ENCODE assay signal across 9 cellular contexts in genomic region chrX:85084770-85085393, GRCh38.
DNase-seq lines count a peak whose midpoint lies in the region; ATAC-seq, FAIRE-seq and TF ChIP-seq lines count a peak whose summit lies in the region.
"Had no signal": no experiment of that assay in that cellular context is flagged by ENCODE, and none has a peak within 500 bp of the region (broad histone marks: within the 10 kb centered on the region; RNA-seq: fewer than 3 reads in every experiment).

No MANE protein-coding gene starts in this region.

- H3K9me3 ChIP-seq in OCI-LY7 (ENCODE audit: low read length) (no peaks in the 10 kb centered on the region), endodermal cell (ENCODE audit: control insufficient read depth, low read length) (no peaks in the 10 kb centered on the region)
- H3K9me3 ChIP-seq: SJCRH30 had no signal

- H3K27me3 Mint-ChIP-seq in endodermal cell (ENCODE audit: insufficient read depth), result no peaks in the 10 kb centered on the region
- H3K27me3 Mint-ChIP-seq in natural killer cell treated with Interleukin-12 subunit alpha and Interleukin-12 subunit beta and Interleukin-15 and Interleukin-18, amount 100 ng/mL, for 72 hours, result peaks cover 0 to 2% of the 10 kb centered on the region in 2 donors

- no peaks in the 10 kb centered on the region for H3K4me1 Mint-ChIP-seq in endodermal cell
- H3K4me1 Mint-ChIP-seq in natural killer cell treated with Interleukin-12 subunit alpha and Interleukin-12 subunit beta and Interleukin-15 and Interleukin-18, amount 100 ng/mL, for 72 hours (ENCODE audit: low read depth in 2 of 2), result no peaks in the 10 kb centered on the region

- H3K27me3 ChIP-seq in BJ (ENCODE audit: control insufficient read depth, insufficient read depth, low read length) (no peaks in the 10 kb centered on the region), endodermal cell (ENCODE audit: control insufficient read depth, insufficient read depth, low read length, poor library complexity, severe bottlenecking) (no peaks in the 10 kb centered on the region)
- H3K27me3 ChIP-seq: SJCRH30 had no signal

- DNase-seq in BJ (ENCODE audit: low read depth), result no peak
- DNase-seq in GM12891 (ENCODE audit: insufficient read length, low spot score), result peak; percentile 7
- peak; percentile 33 for DNase-seq in OCI-LY7 (ENCODE audit: low spot score)
- DNase-seq in endodermal cell, result peak; percentile 54
- DNase-seq in natural killer cell treated with Interleukin-12 subunit alpha and Interleukin-12 subunit beta and Interleukin-15 and Interleukin-18, amount 100 ng/mL, for 72 hours (ENCODE audit: low spot score), result peak; percentile 69
- no peak for DNase-seq in NCI-H146 treated with DMSO at 0.1 percent for 48 hours (lab: John Stamatoyannopoulos, UW; ENCODE audit: unreplicated experiment)
- DNase-seq in stimulated activated naive CD4-positive, alpha-beta T cell treated with Interleukin-2 at 50 U/mL for 16 hours (lab: John Stamatoyannopoulos, UW), result no peak

- intact Hi-C loops in OCI-LY7 (cut with micrococcal nuclease; ENCODE audit: unreplicated experiment), result no loop called here

- WGBS in endodermal cell (ENCODE audit: insufficient coverage in 1 of 2, insufficient read length in 1 of 2), 2 experiments, result 80 to 90% methylated on average over 1 of the region's 2 CpGs

- peaks cover 46% of the 10 kb centered on the region for H3K9me3 Mint-ChIP-seq in endodermal cell
- no peaks in the 10 kb centered on the region for H3K9me3 Mint-ChIP-seq in natural killer cell treated with Interleukin-12 subunit alpha and Interleukin-12 subunit beta and Interleukin-15 and Interleukin-18, amount 100 ng/mL, for 72 hours

- ATAC-seq in HG02943 (IDR thresholded peaks at IDR 0.05; ENCODE audit: low read depth, unreplicated experiment), result peak; percentile 76
- ATAC-seq in natural killer cell treated with Interleukin-12 subunit alpha and Interleukin-12 subunit beta and Interleukin-15 and Interleukin-18, amount 100 ng/mL, for 72 hours, result no peak

- no peak overlapping the region for H2AFZ ChIP-seq in OCI-LY7 (ENCODE audit: low read length)

- H3K27ac Mint-ChIP-seq in endodermal cell, result no peak overlapping the region
- H3K27ac Mint-ChIP-seq in natural killer cell treated with Interleukin-12 subunit alpha and Interleukin-12 subunit beta and Interleukin-15 and Interleukin-18, amount 100 ng/mL, for 72 hours, result no peak overlapping the region

- no peak overlapping the region for H3K4me3 Mint-ChIP-seq in endodermal cell
- no peak overlapping the region for H3K4me3 Mint-ChIP-seq in natural killer cell treated with Interleukin-12 subunit alpha and Interleukin-12 subunit beta and Interleukin-15 and Interleukin-18, amount 100 ng/mL, for 72 hours

- TF ChIP-seq CTCF in BJ (IDR thresholded peaks at IDR 0.05; ENCODE audit: insufficient read depth, low read depth, low read length) (peak; percentile 70), OCI-LY7 (conservative IDR thresholded peaks at IDR 0.05; ENCODE audit: low read length) (peak; percentile 80), endodermal cell (conservative IDR thresholded peaks at IDR 0.05) (peak; percentile 86)

- H3K4me3 ChIP-seq in BJ (ENCODE audit: low read depth, low read length) (no peak overlapping the region), OCI-LY7 (ENCODE audit: low read depth, low read length, poor library complexity, severe bottlenecking) (no peak overlapping the region), endodermal cell (ENCODE audit: low read length) (no peak overlapping the region)
- H3K4me3 ChIP-seq: SJCRH30 had no signal

- no peaks in the 10 kb centered on the region for H3K9me2 ChIP-seq in OCI-LY7 (ENCODE audit: insufficient read depth, low read length)

- POLR2A ChIA-PET in BJ (lab: Charles Lee), result no interaction called here
- POLR2A ChIA-PET in OCI-LY7 (lab: Charles Lee), result no interaction called here

- CTCF ChIA-PET in BJ (lab: Yijun Ruan, JAX), result interaction anchor here (1.5 kb wide), 1 partner anchor 8 kb away, joined by 3 read pairs; no protein-coding TSS in a partner anchor
- CTCF ChIA-PET in OCI-LY7 (lab: Charles Lee; ENCODE audit: unreplicated experiment), result no interaction called here

- no peaks in the 10 kb centered on the region for H4K20me1 ChIP-seq in OCI-LY7 (ENCODE audit: insufficient read depth, low read length)

- H3K27ac ChIP-seq in OCI-LY7 (ENCODE audit: low read depth, low read length, poor library complexity, severe bottlenecking) (no peak overlapping the region), endodermal cell (ENCODE audit: low read depth, low read length) (no peak overlapping the region)
- H3K27ac ChIP-seq: SJCRH30 had no signal

- H3K79me2 ChIP-seq in OCI-LY7 (ENCODE audit: insufficient read depth, low read depth, low read length), result no peaks in the 10 kb centered on the region

- no peak for TF ChIP-seq POLR2A in GM12891 (IDR thresholded peaks at IDR 0.05; ENCODE audit: low read depth, low read length)

- no peak overlapping the region for H3K9ac ChIP-seq in endodermal cell (ENCODE audit: extremely low read depth, low read length, poor library complexity, severe bottlenecking)

- H3K4me1 ChIP-seq in OCI-LY7 (ENCODE audit: insufficient read depth, low read length, poor library complexity, severe bottlenecking) (no peaks in the 10 kb centered on the region), endodermal cell (ENCODE audit: control insufficient read depth, insufficient read depth, low read length) (no peaks in the 10 kb centered on the region)
- H3K4me1 ChIP-seq: SJCRH30 had no signal

- no peak overlapping the region for H3K4me2 ChIP-seq in OCI-LY7 (ENCODE audit: low read length)

- H3K36me3 ChIP-seq in BJ (ENCODE audit: control insufficient read depth, insufficient read depth, low read length) (no peaks in the 10 kb centered on the region), OCI-LY7 (ENCODE audit: insufficient read depth, low read length) (peaks cover 4% of the 10 kb centered on the region), endodermal cell (ENCODE audit: control insufficient read depth, insufficient read depth, low read length) (peaks cover 4% of the 10 kb centered on the region)
- H3K36me3 ChIP-seq: SJCRH30 had no signal

- FAIRE-seq in GM12891 (lab: Jason Lieb, UNC), result peak; percentile 86

- BruUV-seq in OCI-LY7 (replicated peaks; lab: Mats Ljungman, UMichigan), result no TSS peak

- peaks cover 40% of the 10 kb centered on the region for H3K36me3 Mint-ChIP-seq in endodermal cell (ENCODE audit: low read depth)
- H3K36me3 Mint-ChIP-seq in natural killer cell treated with Interleukin-12 subunit alpha and Interleukin-12 subunit beta and Interleukin-15 and Interleukin-18, amount 100 ng/mL, for 72 hours, result peaks cover 11% of the 10 kb centered on the region

TF ChIP-seq in GM12891, 5 proteins besides CTCF, POLR2A, EP300 and RAD21:
- no peak for TF ChIP-seq POU2F2 (IDR thresholded peaks at IDR 0.05; ENCODE audit: low read depth, low read length)
- TF ChIP-seq POLR2AphosphoS5 (IDR thresholded peaks at IDR 0.05; ENCODE audit: low read depth, low read length), result no peak
- no peak for TF ChIP-seq SPI1 (IDR thresholded peaks at IDR 0.05; ENCODE audit: low read depth, low read length)
- TF ChIP-seq TAF1 (IDR thresholded peaks at IDR 0.05; ENCODE audit: low read depth, low read length), result no peak
- no peak for TF ChIP-seq PAX5 (IDR thresholded peaks at IDR 0.05; ENCODE audit: insufficient read depth, low read length, severe bottlenecking)

Comparison
In these comparisons a context has a peak if more than half of its experiments do, and no peak if none do; other contexts are left out.
1. DNase-seq: peak in GM12891 (single experiment), OCI-LY7 (single experiment), endodermal cell (single experiment) and natural killer cell treated with Interleukin-12 subunit alpha and Interleukin-12 subunit beta and Interleukin-15 and Interleukin-18, amount 100 ng/mL, for 72 hours (single experiment); none in BJ (single experiment), NCI-H146 treated with DMSO at 0.1 percent for 48 hours (single experiment) and stimulated activated naive CD4-positive, alpha-beta T cell treated with Interleukin-2 at 50 U/mL for 16 hours (single experiment).
2. Peak in every context shown above with its lines, with median percentiles within 50 percentile points of each other: CTCF ChIP-seq.